ENCODE assay signal across 11 cellular contexts in the genomic region with DNA sequence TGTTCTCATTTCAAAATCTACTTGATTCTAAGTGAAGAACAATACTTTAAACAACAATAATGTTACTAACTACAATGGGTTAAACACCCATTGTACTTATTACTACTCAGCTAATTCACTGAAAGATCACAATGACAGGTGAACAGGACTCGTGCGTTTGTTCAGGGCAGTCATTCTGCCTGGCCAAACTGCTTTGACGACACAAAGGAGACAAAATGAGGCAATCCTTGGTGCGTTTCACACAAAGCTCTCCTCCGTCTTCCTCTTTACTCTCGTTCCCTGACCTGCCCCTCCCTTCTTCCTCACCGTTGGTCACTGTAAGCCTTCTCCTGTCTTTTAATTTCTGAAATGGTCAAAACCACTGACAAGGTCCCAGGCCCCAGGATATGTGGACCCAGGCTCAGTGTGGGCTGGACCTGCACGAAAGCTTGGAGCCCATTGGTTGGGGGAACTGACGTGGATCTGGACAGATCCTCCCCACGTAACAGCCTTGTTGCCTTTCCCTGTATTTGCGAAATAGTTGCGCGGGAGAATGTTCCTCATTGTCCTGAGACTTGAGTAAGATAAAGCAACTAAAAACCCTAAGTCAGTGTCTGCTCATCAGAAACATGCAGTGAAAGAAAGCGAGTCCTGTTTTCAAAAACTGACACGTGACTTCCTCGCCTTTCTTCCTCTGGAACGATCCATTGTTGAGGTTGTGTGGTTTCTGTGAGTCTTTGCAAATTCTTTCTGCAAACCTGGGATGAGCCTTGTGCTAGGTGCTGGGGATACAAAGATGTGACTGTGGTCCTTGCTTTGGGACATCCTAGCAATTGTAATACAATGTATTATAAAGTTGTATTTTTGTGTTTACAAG.
DNase-seq lines count a peak whose midpoint lies in the region; ATAC-seq and TF ChIP-seq lines count a peak whose summit lies in the region.
"Had no signal": no experiment of that assay in that cellular context is flagged by ENCODE, and none has a peak within 500 bp of the region (broad histone marks: within the 10 kb centered on the region; RNA-seq: fewer than 3 reads in every experiment).

No MANE protein-coding gene starts in this region.

- intact Hi-C loops in mammary epithelial cell (cut with micrococcal nuclease), result no loop called here
- intact Hi-C loops in naive thymus-derived CD4-positive, alpha-beta T cell (cut with micrococcal nuclease), result no loop called here

- H3K4me3 Mint-ChIP-seq in naive thymus-derived CD4-positive, alpha-beta T cell, result peak overlapping the region; percentile 62 to 89 (median 78)

- H2AFZ ChIP-seq in mammary epithelial cell (ENCODE audit: low read depth, low read length), result no peak overlapping the region

- H3K4me3 ChIP-seq in mammary epithelial cell (replicated peaks in 1 of 3; ENCODE audit: insufficient read depth in 1 of 3, low read depth in 2 of 3, low read length in 3 of 3), result no peak overlapping the region
- H3K4me3 ChIP-seq in effector memory CD4-positive, alpha-beta T cell (ENCODE audit: insufficient read depth, low read depth, low read length, poor library complexity, severe bottlenecking), result peak overlapping the region; percentile 20
- peak overlapping the region; percentile 54 for H3K4me3 ChIP-seq in naive thymus-derived CD4-positive, alpha-beta T cell (ENCODE audit: low read length)
- H3K4me3 ChIP-seq: BLaER1, skin epidermis had no signal

- no peak overlapping the region for H3K4me2 ChIP-seq in mammary epithelial cell (ENCODE audit: insufficient read depth, low read depth, low read length)
- H3K4me2 ChIP-seq: BLaER1 had no signal

- H3K27me3 ChIP-seq in mammary epithelial cell (ENCODE audit: insufficient read depth, low read length), result no peaks in the 10 kb centered on the region
- no peaks in the 10 kb centered on the region for H3K27me3 ChIP-seq in effector memory CD4-positive, alpha-beta T cell (replicated peaks; ENCODE audit: control insufficient read depth, insufficient read depth, low read length, poor library complexity, severe bottlenecking)
- H3K27me3 ChIP-seq in naive thymus-derived CD4-positive, alpha-beta T cell (ENCODE audit: control insufficient read depth in 2 of 2, insufficient read depth in 2 of 2, low read length in 2 of 2), result peaks cover 0 to 3% of the 10 kb centered on the region in 2 donors
- H3K27me3 ChIP-seq: BLaER1 had no signal

- H3K9ac ChIP-seq in mammary epithelial cell (ENCODE audit: insufficient read depth, low read length), result no peak overlapping the region
- H3K9ac ChIP-seq: BLaER1 had no signal

- TF ChIP-seq CTCF in mammary epithelial cell (conservative IDR thresholded peaks at IDR 0.05 in 1 of 2, IDR thresholded peaks at IDR 0.05 in 1 of 2; ENCODE audit: extremely low read depth in 1 of 2, insufficient read depth in 1 of 2, low read depth in 1 of 2, low read length in 2 of 2), result no peak

- CTCF ChIA-PET in mammary epithelial cell (lab: Charles Lee; ENCODE audit: low non-redundant PET), result no interaction called here
- CTCF ChIA-PET in naive thymus-derived CD4-positive, alpha-beta T cell (lab: Charles Lee), result no interaction called here

- in situ Hi-C loops in T47D (cut with HindIII; ENCODE audit: low pct_unique_long_range_greater_than_20kb, low sequenced_read_pairs), result no loop called here
- in situ Hi-C loops in mammary epithelial cell (cut with MboI; ENCODE audit: low sequenced_read_pairs in 2 of 2), result no loop called here

- H3K27ac Mint-ChIP-seq in naive thymus-derived CD4-positive, alpha-beta T cell, result peak overlapping the region in 3 of 9 donors; percentile 39 to 88 (median 51)

- 55% methylated on average over 12 of the region's 17 CpGs for WGBS in mammary epithelial cell (ENCODE audit: low coverage, missing lambda C conversion rate)

- H3K4me1 Mint-ChIP-seq in naive thymus-derived CD4-positive, alpha-beta T cell, result peaks cover 7 to 14% (median 12%) of the 10 kb centered on the region in 7 donors

- BruUV-seq in mammary epithelial cell (replicated peaks; lab: Mats Ljungman, UMichigan), result no TSS peak

- no peaks in the 10 kb centered on the region for H4K20me1 ChIP-seq in mammary epithelial cell (ENCODE audit: insufficient read depth, low read length)
- H4K20me1 ChIP-seq: BLaER1 had no signal

- H3K79me2 ChIP-seq in mammary epithelial cell (ENCODE audit: insufficient read depth, low read length), result no peaks in the 10 kb centered on the region

- ATAC-seq in naive thymus-derived CD4-positive, alpha-beta T cell, result peak; percentile 86
- ATAC-seq in HG02884 (IDR thresholded peaks at IDR 0.05; ENCODE audit: unreplicated experiment) (no peak), GM21447 (IDR thresholded peaks at IDR 0.05; ENCODE audit: unreplicated experiment) (no peak), HG03196 (IDR thresholded peaks at IDR 0.05; ENCODE audit: unreplicated experiment) (no peak)

- no peaks in the 10 kb centered on the region for H3K36me3 ChIP-seq in mammary epithelial cell (ENCODE audit: insufficient read depth, low read length)
- H3K36me3 ChIP-seq in effector memory CD4-positive, alpha-beta T cell (ENCODE audit: control insufficient read depth, insufficient read depth, low read length), result no peaks in the 10 kb centered on the region
- H3K36me3 ChIP-seq in naive thymus-derived CD4-positive, alpha-beta T cell (ENCODE audit: control insufficient read depth in 2 of 3, insufficient read depth in 3 of 3, low read length in 3 of 3), result no peaks in the 10 kb centered on the region
- H3K36me3 ChIP-seq: BLaER1 had no signal

- H3K27ac ChIP-seq in mammary epithelial cell (ENCODE audit: insufficient read depth, low read depth, low read length), result no peak overlapping the region
- no peak overlapping the region for H3K27ac ChIP-seq in effector memory CD4-positive, alpha-beta T cell (ENCODE audit: insufficient read depth, low read length, poor library complexity, severe bottlenecking)
- no peak overlapping the region for H3K27ac ChIP-seq in naive thymus-derived CD4-positive, alpha-beta T cell (ENCODE audit: low read depth, low read length)
- H3K27ac ChIP-seq: BLaER1 had no signal

- H3K4me1 ChIP-seq in mammary epithelial cell (ENCODE audit: insufficient read depth, low read length), result no peaks in the 10 kb centered on the region
- no peaks in the 10 kb centered on the region for H3K4me1 ChIP-seq in effector memory CD4-positive, alpha-beta T cell (ENCODE audit: control insufficient read depth, insufficient read depth, low read length, poor library complexity, severe bottlenecking)
- H3K4me1 ChIP-seq in naive thymus-derived CD4-positive, alpha-beta T cell (ENCODE audit: control insufficient read depth in 2 of 2, insufficient read depth in 2 of 2, low read length in 2 of 2), result peaks cover 6 to 12% of the 10 kb centered on the region in 2 donors

- H3K36me3 Mint-ChIP-seq in naive thymus-derived CD4-positive, alpha-beta T cell, result no peaks in the 10 kb centered on the region

- H3K9me3 Mint-ChIP-seq in naive thymus-derived CD4-positive, alpha-beta T cell, result peaks cover 0 to 6% (median 1%) of the 10 kb centered on the region in 11 donors

- POLR2A ChIA-PET in naive thymus-derived CD4-positive, alpha-beta T cell (lab: Charles Lee), result no interaction called here

- peaks cover 15% of the 10 kb centered on the region for H3K9me3 ChIP-seq in mammary epithelial cell (replicated peaks; ENCODE audit: insufficient read depth, low read length)
- H3K9me3 ChIP-seq in effector memory CD4-positive, alpha-beta T cell (ENCODE audit: control insufficient read depth, low read length), result no peaks in the 10 kb centered on the region
- H3K9me3 ChIP-seq in naive thymus-derived CD4-positive, alpha-beta T cell (ENCODE audit: control insufficient read depth in 2 of 3, low read length in 3 of 3), result no peaks in the 10 kb centered on the region

- DNase-seq in T47D (ENCODE audit: low read depth in 1 of 2, low spot score in 1 of 2) (peak; percentile 55 to 77), mammary epithelial cell (no peak), ureter (ENCODE audit: low spot score) (peak; percentile 48)
- no peak for DNase-seq in effector memory CD4-positive, alpha-beta T cell
- no peak for DNase-seq in naive thymus-derived CD4-positive, alpha-beta T cell
- DNase-seq: SHP77 treated with DMSO at 0.1 percent for 48 hours had no signal

- dilution Hi-C loops in mammary epithelial cell (cut with HindIII; ENCODE audit: low sequenced_read_pairs), result no loop called here

- H3K27me3 Mint-ChIP-seq in naive thymus-derived CD4-positive, alpha-beta T cell, result peaks cover 15 to 42% (median 36%) of the 10 kb centered on the region in 5 donors

Comparison
In these comparisons a context has a peak if more than half of its experiments do, and no peak if none do; other contexts are left out.
1. DNase-seq: peak in T47D (2 of 2) and ureter (single experiment); none in mammary epithelial cell (single experiment), effector memory CD4-positive, alpha-beta T cell (0 of 3) and naive thymus-derived CD4-positive, alpha-beta T cell (0 of 9).
2. H3K4me3 ChIP-seq: peak in effector memory CD4-positive, alpha-beta T cell (single experiment) and naive thymus-derived CD4-positive, alpha-beta T cell (single experiment); none in mammary epithelial cell (0 of 3).